ENCODE assay signal across 9 cellular contexts in the genomic region with DNA sequence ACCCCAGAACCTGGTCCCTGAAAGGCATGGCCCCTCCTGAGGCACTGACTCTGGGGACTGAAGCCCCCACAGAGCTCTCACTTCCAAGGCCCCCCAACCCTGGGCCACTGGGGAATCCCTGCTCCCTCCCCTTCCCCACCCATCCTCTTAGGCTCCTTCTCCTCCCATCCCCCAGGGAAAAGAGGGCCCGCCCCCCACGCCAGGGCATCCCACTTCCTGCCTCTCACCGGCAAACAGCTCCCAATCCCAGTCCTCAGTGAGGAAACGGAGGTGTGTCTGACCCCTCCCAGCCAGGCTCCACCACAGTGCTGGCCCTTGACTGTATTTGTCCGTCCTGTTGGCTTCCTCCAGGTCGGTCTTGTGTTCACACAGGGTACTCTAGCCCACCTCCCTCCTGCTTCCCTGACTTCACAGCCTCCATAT. TPM values are rescaled to one million over a fixed set of nuclear protein-coding genes. Genes with fewer than 3 reads are reported as not detected.
DNase-seq lines count a peak whose midpoint lies in the region; ATAC-seq, FAIRE-seq and TF ChIP-seq lines count a peak whose summit lies in the region.
"Had no signal": no experiment of that assay in that cellular context is flagged by ENCODE, and none has a peak within 500 bp of the region (broad histone marks: within the 10 kb centered on the region; RNA-seq: fewer than 3 reads in every experiment).

No MANE protein-coding gene starts in this region.

- BruUV-seq in mammary epithelial cell (replicated peaks; lab: Mats Ljungman, UMichigan) = no TSS peak

- no peaks in the 10 kb centered on the region for H3K79me1 ChIP-seq in mesendoderm (ENCODE audit: low read length)

- peak overlapping the region; percentile 38 for H2BK5ac ChIP-seq in mesendoderm (ENCODE audit: low read length)

- intact Hi-C loops in mammary epithelial cell (cut with micrococcal nuclease) = loop anchor here (10.0 kb wide), 1 partner anchor 111 kb away; a partner anchor contains a TSS

- H4K20me1 ChIP-seq in mammary epithelial cell (ENCODE audit: insufficient read depth, low read length) = no peaks in the 10 kb centered on the region

- DNase-seq in DMS153 (lab: John Stamatoyannopoulos, UW) (peak; percentile 94), NCI-H146 treated with DMSO at 0.1 percent for 48 hours (lab: John Stamatoyannopoulos, UW; ENCODE audit: unreplicated experiment) (peak; percentile 43), mammary epithelial cell (no peak), mesendoderm (peak; percentile 99), RCC 7860 (ENCODE audit: low spot score) (no peak), MV-4-11 (lab: John Stamatoyannopoulos, UW) (no peak), GOT3 (lab: John Stamatoyannopoulos, UW) (no peak)

- no peak for FAIRE-seq in RCC 7860 (lab: Jason Lieb, UNC)

- no peak for ATAC-seq in HG02571 (IDR thresholded peaks at IDR 0.05; ENCODE audit: unreplicated experiment)

- H3K4me3 ChIP-seq in mammary epithelial cell (replicated peaks in 1 of 3; ENCODE audit: insufficient read depth in 1 of 3, low read depth in 2 of 3, low read length in 3 of 3) (peak overlapping the region in 1 of 3 experiments; percentile 14), mesendoderm (ENCODE audit: low read length) (no peak overlapping the region)

- no peak overlapping the region for H2BK15ac ChIP-seq in mesendoderm (replicated peaks; ENCODE audit: low read depth)

- no peaks in the 10 kb centered on the region for H3K9me3 ChIP-seq in mammary epithelial cell (replicated peaks; ENCODE audit: insufficient read depth, low read length)
- H3K9me3 ChIP-seq: neutrophil had no signal

- H4K5ac ChIP-seq in mesendoderm (ENCODE audit: low read length) = no peak overlapping the region

- H3K9ac ChIP-seq in mammary epithelial cell (ENCODE audit: insufficient read depth, low read length) (no peak overlapping the region), mesendoderm (ENCODE audit: low read length) (peak overlapping the region; percentile 65)

- no peaks in the 10 kb centered on the region for H3K79me2 ChIP-seq in mammary epithelial cell (ENCODE audit: insufficient read depth, low read length)
- H3K79me2 ChIP-seq in mesendoderm (ENCODE audit: control insufficient read depth, insufficient read depth, low read length) = no peaks in the 10 kb centered on the region

- H3K4me1 ChIP-seq in mammary epithelial cell (ENCODE audit: insufficient read depth, low read length) = peaks cover 24% of the 10 kb centered on the region
- H3K4me1 ChIP-seq in mesendoderm (ENCODE audit: control insufficient read depth, low read depth, low read length) = peaks cover 16% of the 10 kb centered on the region

- H3K27me3 ChIP-seq in mammary epithelial cell (ENCODE audit: insufficient read depth, low read length) (no peaks in the 10 kb centered on the region), mesendoderm (ENCODE audit: insufficient read depth, low read length, poor library complexity) (no peaks in the 10 kb centered on the region)
- H3K27me3 ChIP-seq: neutrophil had no signal

- 44% methylated on average over 5 of the region's 6 CpGs for WGBS in mammary epithelial cell (ENCODE audit: low coverage, missing lambda C conversion rate)
- no CpG with 5 or more reads among the region's 6 CpGs for WGBS in mesendoderm (ENCODE audit: extremely low coverage, insufficient coverage, low lambda C conversion rate)

- H4K8ac ChIP-seq in mesendoderm (ENCODE audit: low read depth, low read length) = no peak overlapping the region

- dilution Hi-C loops in mammary epithelial cell (cut with HindIII; ENCODE audit: low sequenced_read_pairs) = no loop called here

- peak overlapping the region; percentile 40 for H3K27ac ChIP-seq in mammary epithelial cell (ENCODE audit: insufficient read depth, low read depth, low read length)
- H3K27ac ChIP-seq in mesendoderm (ENCODE audit: low read depth, low read length) = peak overlapping the region; percentile 91
- H3K27ac ChIP-seq: neutrophil had no signal

- peak overlapping the region; percentile 61 for H3K4ac ChIP-seq in mesendoderm (ENCODE audit: low read depth, low read length)

- H3K36me3 ChIP-seq in mammary epithelial cell (ENCODE audit: insufficient read depth, low read length) (no peaks in the 10 kb centered on the region), mesendoderm (ENCODE audit: control insufficient read depth, insufficient read depth, low read length) (no peaks in the 10 kb centered on the region)
- H3K36me3 ChIP-seq: neutrophil had no signal

- in situ Hi-C loops in mammary epithelial cell (cut with MboI; ENCODE audit: low sequenced_read_pairs in 2 of 2) = loop anchor here in 1 of 2 donors (5.0 kb wide), 1 partner anchor 61 kb away; no protein-coding TSS in a partner anchor

- H3K18ac ChIP-seq in mesendoderm (ENCODE audit: low read length) = peak overlapping the region; percentile 90

- peak overlapping the region; percentile 37 for H3K4me2 ChIP-seq in mammary epithelial cell (ENCODE audit: insufficient read depth, low read depth, low read length)
- H3K4me2 ChIP-seq in mesendoderm (ENCODE audit: low read length) = peak overlapping the region; percentile 38

- CTCF ChIA-PET in mammary epithelial cell (lab: Charles Lee; ENCODE audit: low non-redundant PET) = interaction anchor here (0.6 kb wide), 1 partner anchor 60 kb away, joined by 16 read pairs; no protein-coding TSS in a partner anchor

- TF ChIP-seq CTCF in mammary epithelial cell (conservative IDR thresholded peaks at IDR 0.05 in 1 of 2, IDR thresholded peaks at IDR 0.05 in 1 of 2; ENCODE audit: extremely low read depth in 1 of 2, insufficient read depth in 1 of 2, low read depth in 1 of 2, low read length in 2 of 2) = no peak

- H3K56ac ChIP-seq in mesendoderm (ENCODE audit: low read length) = peak overlapping the region; percentile 81

- H2AK5ac ChIP-seq in mesendoderm (ENCODE audit: low read length) = no peak overlapping the region

- H2BK120ac ChIP-seq in mesendoderm (ENCODE audit: low read depth, low read length) = no peak overlapping the region

- H3K23ac ChIP-seq in mesendoderm (ENCODE audit: low read length) = no peak overlapping the region

- peak overlapping the region; percentile 85 for H2AFZ ChIP-seq in mammary epithelial cell (ENCODE audit: low read depth, low read length)

RNA-seq across cellular contexts. Expression of a gene that starts 35.0 kb away (rescaled TPM):
- 100 to 1,000 TPM; 300 to 544 TPM for total RNA-seq in mammary epithelial cell
- polyA plus RNA-seq in mammary epithelial cell = 651 TPM
- polyA minus RNA-seq in mammary epithelial cell = 178 TPM
- 4,557 TPM for polyA plus RNA-seq in mesendoderm (2013, experiment 1 of 2)
- 4,676 TPM for polyA plus RNA-seq in mesendoderm (2013, experiment 2 of 2)

Comparison
In these comparisons a context has a peak if more than half of its experiments do, and no peak if none do; other contexts are left out.
1. DNase-seq: peak in DMS153 (single experiment), NCI-H146 treated with DMSO at 0.1 percent for 48 hours (single experiment) and mesendoderm (single experiment); none in mammary epithelial cell (single experiment), RCC 7860 (single experiment), MV-4-11 (single experiment) and GOT3 (single experiment).